9 cellular contexts compared by ENCODE assay signal in genomic region chr3:133474251-133474801, GRCh38.
A peak's percentile ranks its signal among the peaks of the same experiment; 100 is the strongest.
DNase-seq lines count a peak whose midpoint lies in the region; ATAC-seq, FAIRE-seq and TF ChIP-seq lines count a peak whose summit lies in the region.
"Had no signal": no experiment of that assay in that cellular context is flagged by ENCODE, and none has a peak within 500 bp of the region (broad histone marks: within the 10 kb centered on the region; RNA-seq: fewer than 3 reads in every experiment).

No MANE protein-coding gene starts in this region.

- H4K20me1 ChIP-seq in fibroblast of lung (ENCODE audit: control insufficient read depth, extremely low read depth, insufficient read depth, low read length): no peaks in the 10 kb centered on the region

- H3K27me3 ChIP-seq in fibroblast of lung (ENCODE audit: control insufficient read depth, insufficient read depth, low read length): no peaks in the 10 kb centered on the region
- peaks cover 3% of the 10 kb centered on the region; the same call in 1 of the 2 replicates for H3K27me3 ChIP-seq in H7 (ENCODE audit: control insufficient read depth, insufficient read depth, low read length)

- peak overlapping the region; percentile 54 for H2AFZ ChIP-seq in fibroblast of lung (ENCODE audit: low read length)

- peak overlapping the region; percentile 30 for H3K27ac ChIP-seq in fibroblast of lung (ENCODE audit: insufficient read depth, low read length)
- H3K27ac ChIP-seq in kidney (ENCODE audit: low read depth in 2 of 2, low read length in 2 of 2): no peak overlapping the region
- H3K27ac ChIP-seq: SK-N-MC had no signal

- FAIRE-seq in kidney (lab: Jason Lieb, UNC): no peak

- DNase-seq in EH (ENCODE audit: low read depth) (peak; percentile 62), NCI-H2227 treated with DMSO at 0.1 percent for 48 hours (lab: John Stamatoyannopoulos, UW) (peak; percentile 39), fibroblast of lung (ENCODE audit: low read depth in 2 of 2) (peak; percentile 42 to 76), pons (ENCODE audit: low spot score) (peak; percentile 45), H7 (no peak), kidney (no peak), activated T-cell treated with anti-CD3 and anti-CD28 coated beads for 4 hours (no peak)

- ATAC-seq in HG03378 (IDR thresholded peaks at IDR 0.05; ENCODE audit: unreplicated experiment): no peak

- peaks cover 7% of the 10 kb centered on the region for H3K4me1 ChIP-seq in fibroblast of lung (ENCODE audit: control insufficient read depth, extremely low read depth, insufficient read depth, low read length)
- H3K4me1 ChIP-seq in kidney (ENCODE audit: control insufficient read depth in 1 of 2, insufficient read depth in 1 of 2, low read depth in 1 of 2, low read length in 2 of 2): peaks cover 0 to 4% of the 10 kb centered on the region in 2 donors

- H3K79me2 ChIP-seq in fibroblast of lung (ENCODE audit: control insufficient read depth, insufficient read depth, low read length): no peaks in the 10 kb centered on the region

- no peak overlapping the region for H3K9ac ChIP-seq in fibroblast of lung (ENCODE audit: insufficient read depth, low read length)
- H3K9ac ChIP-seq in kidney (ENCODE audit: low read length in 2 of 2): no peak overlapping the region

- H3K4me2 ChIP-seq in fibroblast of lung (ENCODE audit: extremely low read depth, insufficient read depth, low read length): peak overlapping the region; percentile 52

- H3K4me3 ChIP-seq in fibroblast of lung (replicated peaks in 1 of 4; ENCODE audit: control extremely low read depth in 1 of 4, insufficient read depth in 1 of 4, low read depth in 3 of 4, low read length in 4 of 4) (no peak overlapping the region), H7 (ENCODE audit: insufficient read depth, low read depth, low read length) (no peak overlapping the region), kidney (ENCODE audit: low read length in 2 of 2) (no peak overlapping the region)
- H3K4me3 ChIP-seq: SK-N-MC had no signal

- no peak for TF ChIP-seq CTCF in fibroblast of lung (conservative IDR thresholded peaks at IDR 0.05 in 1 of 2, IDR thresholded peaks at IDR 0.05 in 1 of 2; ENCODE audit: low read depth in 1 of 2, low read length in 2 of 2)
- no peak for TF ChIP-seq CTCF in kidney (IDR thresholded peaks at IDR 0.05; ENCODE audit: borderline replicate concordance, extremely low read depth, insufficient read depth)

- intact Hi-C loops in kidney (cut with DNase I): no loop called here

- H3K36me3 ChIP-seq in fibroblast of lung (ENCODE audit: control insufficient read depth, insufficient read depth, low read length) (no peaks in the 10 kb centered on the region), H7 (replicated peaks; ENCODE audit: control insufficient read depth, insufficient read depth, low read length) (no peaks in the 10 kb centered on the region), kidney (ENCODE audit: control insufficient read depth in 1 of 2, insufficient read depth in 2 of 2, low read length in 2 of 2) (no peaks in the 10 kb centered on the region)

- H3K9me3 ChIP-seq in fibroblast of lung (ENCODE audit: control insufficient read depth, insufficient read depth, low read depth, low read length) (no peaks in the 10 kb centered on the region), kidney (ENCODE audit: control insufficient read depth in 1 of 2, low read length in 2 of 2) (no peaks in the 10 kb centered on the region)

Comparison
In these comparisons a context has a peak if more than half of its experiments do, and no peak if none do; other contexts are left out.
1. DNase-seq: peak in EH (single experiment), NCI-H2227 treated with DMSO at 0.1 percent for 48 hours (single experiment), fibroblast of lung (2 of 2) and pons (single experiment); none in H7 (single experiment), kidney (single experiment) and activated T-cell treated with anti-CD3 and anti-CD28 coated beads for 4 hours (single experiment).